In the genomic region with DNA sequence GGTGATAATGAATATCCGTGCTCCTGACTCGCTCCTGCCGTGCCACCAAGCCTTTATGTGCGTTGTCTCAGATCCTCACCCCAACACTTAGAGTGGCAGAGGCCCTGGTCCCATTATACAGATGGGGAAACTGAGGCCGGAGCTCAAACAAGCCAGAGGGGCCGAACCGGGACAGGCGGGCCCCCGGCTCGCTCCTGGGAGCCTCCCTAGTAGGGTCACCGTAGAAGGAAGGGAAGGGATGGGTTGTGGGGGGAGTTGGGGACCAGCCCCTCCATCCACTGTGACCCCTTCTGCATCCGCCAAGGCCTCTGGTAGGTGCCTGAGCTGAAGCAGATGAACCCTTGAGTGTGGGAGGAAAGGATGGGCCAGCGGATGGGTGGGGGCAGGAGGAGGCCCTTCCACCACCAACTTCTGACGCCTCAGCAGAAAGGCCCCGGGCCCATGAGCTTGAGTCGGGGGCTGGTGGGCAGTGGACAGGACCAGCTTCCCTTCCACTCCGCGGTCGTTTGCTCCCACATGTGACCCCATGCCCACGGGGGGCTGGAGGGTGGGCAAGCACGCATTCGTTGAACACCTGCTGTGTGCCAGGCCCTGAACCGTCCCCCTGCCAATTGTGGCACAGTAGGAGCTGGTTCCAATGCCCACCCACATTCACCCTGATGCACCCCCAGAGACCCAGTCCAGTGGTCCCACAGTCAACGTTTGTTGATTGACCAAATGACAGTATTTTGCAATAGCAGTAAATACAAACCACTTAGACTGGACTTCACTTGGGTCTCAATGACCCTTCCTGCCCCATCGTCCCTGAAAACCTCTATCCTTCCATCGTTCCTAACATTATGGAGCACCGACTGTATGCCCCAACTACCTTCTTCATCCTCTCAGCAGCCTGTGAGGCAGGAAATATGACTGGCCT, we compare ENCODE assay signal across 21 cellular contexts.
"Had no signal": no experiment of that assay in that cellular context is flagged by ENCODE, and none has a peak within 500 bp of the region (broad histone marks: within the 10 kb centered on the region; RNA-seq: fewer than 3 reads in every experiment).

No MANE protein-coding gene starts in this region.

- H3K4me3 Mint-ChIP-seq: activated CD4-positive, alpha-beta memory T cell treated with anti-CD3 and anti-CD28 coated beads for 36 hours; activated CD8-positive, alpha-beta memory T cell treated with anti-CD3 and anti-CD28 coated beads, Interleukin-2, amount 10 ng/mL, durations not matched to agents 7 days and 5 days; endodermal cell; memory B cell; naive thymus-derived CD4-positive, alpha-beta T cell had no signal

- DNase-seq: activated CD4-positive, alpha-beta memory T cell treated with anti-CD3 and anti-CD28 coated beads for 36 hours; activated CD8-positive, alpha-beta memory T cell treated with anti-CD3 and anti-CD28 coated beads, Interleukin-2, amount 10 ng/mL, durations not matched to agents 7 days and 5 days; activated naive CD4-positive, alpha-beta T cell treated with anti-CD3 and anti-CD28 coated beads, Interleukin-2, amount 50 U/mL, for 16 hours; activated T-cell treated with anti-CD3 and anti-CD28 coated beads, Interleukin-2, amount 50 U/mL, for 1 hour; gastrocnemius medialis; heart right ventricle; left ventricle myocardium superior; mucosa of descending colon; naive thymus-derived CD4-positive, alpha-beta T cell; psoas muscle; stimulated activated CD4-positive, alpha-beta T cell treated with anti-CD3 and anti-CD28 coated beads, Interleukin-4, amount 100 ng/mL, for 4 hours; stimulated activated CD8-positive, alpha-beta memory T cell treated with anti-CD3 and anti-CD28 coated beads, Interleukin-4, amount 100 ng/mL, for 48 hours; stimulated activated naive CD4-positive, alpha-beta T cell treated with Interleukin-2 at 50 U/mL for 16 hours; substantia nigra had no signal

- H3K27ac Mint-ChIP-seq: activated CD4-positive, alpha-beta memory T cell treated with anti-CD3 and anti-CD28 coated beads for 36 hours; activated CD8-positive, alpha-beta memory T cell treated with anti-CD3 and anti-CD28 coated beads, Interleukin-2, amount 10 ng/mL, durations not matched to agents 7 days and 5 days; activated T-helper 2 cell treated with anti-CD3 and anti-CD28 coated beads, Interferon-gamma antibody, Interleukin-2, Interleukin-4, amounts not matched to agents 10 μg/mL and 5 μg/mL and 100 μg/mL, durations not matched to agents 14 hours and 24 hours and 36 hours; endodermal cell; memory B cell; naive thymus-derived CD4-positive, alpha-beta T cell had no signal

- H3K4me1 Mint-ChIP-seq: endodermal cell had no signal

- H3K9me3 ChIP-seq: gastrocnemius medialis, heart right ventricle, mucosa of descending colon, psoas muscle, right lobe of liver, tibial nerve had no signal

- H3K36me3 ChIP-seq: cardiac muscle cell, gastrocnemius medialis, heart right ventricle, right lobe of liver, tibial nerve had no signal

- ATAC-seq: activated CD8-positive, alpha-beta memory T cell treated with anti-CD3 and anti-CD28 coated beads, Interleukin-2, amount 10 ng/mL, durations not matched to agents 7 days and 5 days; gastrocnemius medialis; heart right ventricle; left ventricle myocardium superior; mucosa of descending colon; naive thymus-derived CD4-positive, alpha-beta T cell; psoas muscle had no signal

- H3K36me3 Mint-ChIP-seq: activated CD4-positive, alpha-beta memory T cell treated with anti-CD3 and anti-CD28 coated beads for 36 hours; activated CD8-positive, alpha-beta memory T cell treated with anti-CD3 and anti-CD28 coated beads, Interleukin-2, amount 10 ng/mL, durations not matched to agents 7 days and 5 days; memory B cell had no signal

- H3K9me3 Mint-ChIP-seq: activated CD4-positive, alpha-beta memory T cell treated with anti-CD3 and anti-CD28 coated beads for 36 hours; activated T-helper 2 cell treated with anti-CD3 and anti-CD28 coated beads, Interferon-gamma antibody, Interleukin-2, Interleukin-4, amounts not matched to agents 10 μg/mL and 5 μg/mL and 100 μg/mL, durations not matched to agents 14 hours and 24 hours and 36 hours; endodermal cell; memory B cell had no signal

- H3K27ac ChIP-seq: cardiac muscle cell, gastrocnemius medialis, heart right ventricle, psoas muscle, right lobe of liver, tibial nerve had no signal

- H3K4me3 ChIP-seq: gastrocnemius medialis, mucosa of descending colon, psoas muscle, smooth muscle cell, tibial nerve had no signal
